27 cellular contexts compared by ENCODE assay signal in genomic region chr6:28369463-28369862, GRCh38.
"Had no signal": no experiment of that assay in that cellular context is flagged by ENCODE, and none has a peak within 500 bp of the region (broad histone marks: within the 10 kb centered on the region; RNA-seq: fewer than 3 reads in every experiment).

No MANE protein-coding gene starts in this region.

- H3K27me3 ChIP-seq: stomach, suprapubic skin, testis, thyroid gland, tibial artery, tibial nerve, transverse colon, upper lobe of left lung, upper lobe of right lung, uterus, vagina had no signal

- DNase-seq: stimulated activated CD4-positive, alpha-beta T cell treated with anti-CD3 and anti-CD28 coated beads, Interleukin-2, amount 100 ng/mL, for 48 hours; stimulated activated CD4-positive, alpha-beta T cell treated with anti-CD3 and anti-CD28 coated beads, Interleukin-4, amount 100 ng/mL, for 1 hour; stimulated activated CD4-positive, alpha-beta T cell treated with anti-CD3 and anti-CD28 coated beads, Interleukin-4, amount 100 ng/mL, for 24 hours; stimulated activated CD4-positive, alpha-beta T cell treated with anti-CD3 and anti-CD28 coated beads, Interleukin-4, amount 100 ng/mL, for 4 hours; stimulated activated CD8-positive, alpha-beta memory T cell treated with anti-CD3 and anti-CD28 coated beads, Interleukin-4, amount 100 ng/mL, for 48 hours; stimulated activated naive B cell treated with anti-CD40 and anti-IgM and Interleukin-4, amounts not matched to agents 10 μg/mL and 1 μg/mL and 100 μg/mL, for 72 hours; stimulated activated naive CD4-positive, alpha-beta T cell; stimulated activated naive CD4-positive, alpha-beta T cell treated with Interleukin-2 at 50 U/mL for 16 hours; stimulated activated naive CD8-positive, alpha-beta T cell treated with anti-CD3 and anti-CD28 coated beads, Interleukin-15, amount 100 ng/mL, for 72 hours; stimulated activated naive CD8-positive, alpha-beta T cell treated with anti-CD3 and anti-CD28 coated beads, Interleukin-15, Interleukin-2, amounts not matched to agents 100 U/mL and 50 U/mL, for 24 hours; stomach; substantia nigra; testis; thyroid gland; tibial artery; transverse colon; trophoblast cell; upper lobe of left lung; upper lobe of right lung; uterus had no signal

- H3K4me1 ChIP-seq: stomach, suprapubic skin, testis, thyroid gland, tibial artery, tibial nerve, transverse colon, upper lobe of left lung, upper lobe of right lung, uterus, vagina had no signal

- H3K9me3 ChIP-seq: stomach, suprapubic skin, testis, thoracic aorta, thyroid gland, tibial artery, tibial nerve, transverse colon, upper lobe of left lung, upper lobe of right lung, uterus, vagina had no signal

- FAIRE-seq: urothelium cell line had no signal

- ATAC-seq: stimulated activated effector memory CD8-positive, alpha-beta T cell treated with anti-CD3 and anti-CD28 coated beads, Interleukin-12 subunit alpha, Interleukin-12 subunit beta, amount 100 ng/mL, for 72 hours; stimulated activated memory B cell treated with anti-CD40 and anti-IgM and Interleukin-4, amounts not matched to agents 10 μg/mL and 1 μg/mL and 100 μg/mL, for 72 hours; stimulated activated naive B cell treated with anti-CD40 and anti-IgM and Interleukin-4, amounts not matched to agents 10 μg/mL and 1 μg/mL and 100 μg/mL, for 72 hours; stimulated activated naive CD8-positive, alpha-beta T cell treated with anti-CD3 and anti-CD28 coated beads, Interleukin-15, amount 100 ng/mL, for 72 hours; stimulated activated naive CD8-positive, alpha-beta T cell treated with anti-CD3 and anti-CD28 coated beads, Interleukin-15, Interleukin-2, amounts not matched to agents 100 U/mL and 50 U/mL, for 24 hours; upper lobe of right lung had no signal

- H3K4me3 ChIP-seq: stomach, suprapubic skin, testis, thoracic aorta, thyroid gland, tibial artery, tibial nerve, transverse colon, upper lobe of left lung, upper lobe of right lung, uterus, vagina had no signal

- H3K36me3 ChIP-seq: uterus had no signal

- H3K27ac ChIP-seq: stomach, suprapubic skin, testis, thoracic aorta, thyroid gland, tibial artery, tibial nerve, transverse colon, upper lobe of left lung, upper lobe of right lung, uterus, vagina had no signal
